ENCODE assay signal across 1 cellular context in genomic region chr4:6680372-6681034, GRCh38.
A peak's percentile ranks its signal among the peaks of the same experiment; 100 is the strongest.
TF ChIP-seq lines count a peak whose summit lies in the region.

No MANE protein-coding gene starts in this region.

TF ChIP-seq in HepG2, 621 proteins besides CTCF, POLR2A, EP300 and RAD21:
- peak; percentile 76; the same call in 1 of the 2 replicates for TF ChIP-seq ZMYM3 (CRISPR knock-in tag; IDR thresholded peaks at IDR 0.05)
- 0 out of 2 replicates have a peak, but pooled peaks have one; percentile 36 for TF ChIP-seq PAF1 (CRISPR knock-in tag; IDR thresholded peaks at IDR 0.05)
- TF ChIP-seq ZBTB7A (CRISPR knock-in tag; IDR thresholded peaks at IDR 0.05): no peak
- TF ChIP-seq ZSCAN30 (CRISPR knock-in tag; IDR thresholded peaks at IDR 0.05): no peak
- no peak for TF ChIP-seq PAWR (CRISPR knock-in tag; IDR thresholded peaks at IDR 0.05; ENCODE audit: borderline replicate concordance)
- no peak for TF ChIP-seq ASH2L (IDR thresholded peaks at IDR 0.05; ENCODE audit: insufficient read length, low read depth, low read length)
- TF ChIP-seq ZNF788 (CRISPR knock-in tag; IDR thresholded peaks at IDR 0.05; ENCODE audit: borderline replicate concordance): no peak
- TF ChIP-seq, protein P1, sequence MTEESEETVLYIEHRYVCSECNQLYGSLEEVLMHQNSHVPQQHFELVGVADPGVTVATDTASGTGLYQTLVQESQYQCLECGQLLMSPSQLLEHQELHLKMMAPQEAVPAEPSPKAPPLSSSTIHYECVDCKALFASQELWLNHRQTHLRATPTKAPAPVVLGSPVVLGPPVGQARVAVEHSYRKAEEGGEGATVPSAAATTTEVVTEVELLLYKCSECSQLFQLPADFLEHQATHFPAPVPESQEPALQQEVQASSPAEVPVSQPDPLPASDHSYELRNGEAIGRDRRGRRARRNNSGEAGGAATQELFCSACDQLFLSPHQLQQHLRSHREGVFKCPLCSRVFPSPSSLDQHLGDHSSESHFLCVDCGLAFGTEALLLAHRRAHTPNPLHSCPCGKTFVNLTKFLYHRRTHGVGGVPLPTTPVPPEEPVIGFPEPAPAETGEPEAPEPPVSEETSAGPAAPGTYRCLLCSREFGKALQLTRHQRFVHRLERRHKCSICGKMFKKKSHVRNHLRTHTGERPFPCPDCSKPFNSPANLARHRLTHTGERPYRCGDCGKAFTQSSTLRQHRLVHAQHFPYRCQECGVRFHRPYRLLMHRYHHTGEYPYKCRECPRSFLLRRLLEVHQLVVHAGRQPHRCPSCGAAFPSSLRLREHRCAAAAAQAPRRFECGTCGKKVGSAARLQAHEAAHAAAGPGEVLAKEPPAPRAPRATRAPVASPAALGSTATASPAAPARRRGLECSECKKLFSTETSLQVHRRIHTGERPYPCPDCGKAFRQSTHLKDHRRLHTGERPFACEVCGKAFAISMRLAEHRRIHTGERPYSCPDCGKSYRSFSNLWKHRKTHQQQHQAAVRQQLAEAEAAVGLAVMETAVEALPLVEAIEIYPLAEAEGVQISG (CRISPR knock-in tag; IDR thresholded peaks at IDR 0.05): peak; percentile 85
- TF ChIP-seq ZNF280D (CRISPR knock-in tag; IDR thresholded peaks at IDR 0.05): peak; percentile 31; the same call in 1 of the 2 replicates
- 0 out of 2 replicates have a peak, but pooled peaks have one; percentile 33 for TF ChIP-seq SSRP1 (CRISPR knock-in tag; IDR thresholded peaks at IDR 0.05)
- TF ChIP-seq ZBTB38 (CRISPR knock-in tag; IDR thresholded peaks at IDR 0.05): 0 out of 2 replicates have a peak, but pooled peaks have one; percentile 24
- TF ChIP-seq GABPB1 (CRISPR knock-in tag; IDR thresholded peaks at IDR 0.05): peak; percentile 6; the same call in 1 of the 2 replicates
- TF ChIP-seq, protein P2, sequence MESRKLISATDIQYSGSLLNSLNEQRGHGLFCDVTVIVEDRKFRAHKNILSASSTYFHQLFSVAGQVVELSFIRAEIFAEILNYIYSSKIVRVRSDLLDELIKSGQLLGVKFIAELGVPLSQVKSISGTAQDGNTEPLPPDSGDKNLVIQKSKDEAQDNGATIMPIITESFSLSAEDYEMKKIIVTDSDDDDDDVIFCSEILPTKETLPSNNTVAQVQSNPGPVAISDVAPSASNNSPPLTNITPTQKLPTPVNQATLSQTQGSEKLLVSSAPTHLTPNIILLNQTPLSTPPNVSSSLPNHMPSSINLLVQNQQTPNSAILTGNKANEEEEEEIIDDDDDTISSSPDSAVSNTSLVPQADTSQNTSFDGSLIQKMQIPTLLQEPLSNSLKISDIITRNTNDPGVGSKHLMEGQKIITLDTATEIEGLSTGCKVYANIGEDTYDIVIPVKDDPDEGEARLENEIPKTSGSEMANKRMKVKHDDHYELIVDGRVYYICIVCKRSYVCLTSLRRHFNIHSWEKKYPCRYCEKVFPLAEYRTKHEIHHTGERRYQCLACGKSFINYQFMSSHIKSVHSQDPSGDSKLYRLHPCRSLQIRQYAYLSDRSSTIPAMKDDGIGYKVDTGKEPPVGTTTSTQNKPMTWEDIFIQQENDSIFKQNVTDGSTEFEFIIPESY (CRISPR knock-in tag; IDR thresholded peaks at IDR 0.05): peak; percentile 98
- TF ChIP-seq, protein P3, sequence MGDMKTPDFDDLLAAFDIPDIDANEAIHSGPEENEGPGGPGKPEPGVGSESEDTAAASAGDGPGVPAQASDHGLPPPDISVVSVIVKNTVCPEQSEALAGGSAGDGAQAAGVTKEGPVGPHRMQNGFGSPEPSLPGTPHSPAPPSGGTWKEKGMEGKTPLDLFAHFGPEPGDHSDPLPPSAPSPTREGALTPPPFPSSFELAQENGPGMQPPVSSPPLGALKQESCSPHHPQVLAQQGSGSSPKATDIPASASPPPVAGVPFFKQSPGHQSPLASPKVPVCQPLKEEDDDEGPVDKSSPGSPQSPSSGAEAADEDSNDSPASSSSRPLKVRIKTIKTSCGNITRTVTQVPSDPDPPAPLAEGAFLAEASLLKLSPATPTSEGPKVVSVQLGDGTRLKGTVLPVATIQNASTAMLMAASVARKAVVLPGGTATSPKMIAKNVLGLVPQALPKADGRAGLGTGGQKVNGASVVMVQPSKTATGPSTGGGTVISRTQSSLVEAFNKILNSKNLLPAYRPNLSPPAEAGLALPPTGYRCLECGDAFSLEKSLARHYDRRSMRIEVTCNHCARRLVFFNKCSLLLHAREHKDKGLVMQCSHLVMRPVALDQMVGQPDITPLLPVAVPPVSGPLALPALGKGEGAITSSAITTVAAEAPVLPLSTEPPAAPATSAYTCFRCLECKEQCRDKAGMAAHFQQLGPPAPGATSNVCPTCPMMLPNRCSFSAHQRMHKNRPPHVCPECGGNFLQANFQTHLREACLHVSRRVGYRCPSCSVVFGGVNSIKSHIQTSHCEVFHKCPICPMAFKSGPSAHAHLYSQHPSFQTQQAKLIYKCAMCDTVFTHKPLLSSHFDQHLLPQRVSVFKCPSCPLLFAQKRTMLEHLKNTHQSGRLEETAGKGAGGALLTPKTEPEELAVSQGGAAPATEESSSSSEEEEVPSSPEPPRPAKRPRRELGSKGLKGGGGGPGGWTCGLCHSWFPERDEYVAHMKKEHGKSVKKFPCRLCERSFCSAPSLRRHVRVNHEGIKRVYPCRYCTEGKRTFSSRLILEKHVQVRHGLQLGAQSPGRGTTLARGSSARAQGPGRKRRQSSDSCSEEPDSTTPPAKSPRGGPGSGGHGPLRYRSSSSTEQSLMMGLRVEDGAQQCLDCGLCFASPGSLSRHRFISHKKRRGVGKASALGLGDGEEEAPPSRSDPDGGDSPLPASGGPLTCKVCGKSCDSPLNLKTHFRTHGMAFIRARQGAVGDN (CRISPR knock-in tag; IDR thresholded peaks at IDR 0.05): peak; percentile 32; the same call in 1 of the 2 replicates
- TF ChIP-seq EZH2 (conservative IDR thresholded peaks at IDR 0.05; ENCODE audit: low read depth, low read length): no peak
